In the genomic region with DNA sequence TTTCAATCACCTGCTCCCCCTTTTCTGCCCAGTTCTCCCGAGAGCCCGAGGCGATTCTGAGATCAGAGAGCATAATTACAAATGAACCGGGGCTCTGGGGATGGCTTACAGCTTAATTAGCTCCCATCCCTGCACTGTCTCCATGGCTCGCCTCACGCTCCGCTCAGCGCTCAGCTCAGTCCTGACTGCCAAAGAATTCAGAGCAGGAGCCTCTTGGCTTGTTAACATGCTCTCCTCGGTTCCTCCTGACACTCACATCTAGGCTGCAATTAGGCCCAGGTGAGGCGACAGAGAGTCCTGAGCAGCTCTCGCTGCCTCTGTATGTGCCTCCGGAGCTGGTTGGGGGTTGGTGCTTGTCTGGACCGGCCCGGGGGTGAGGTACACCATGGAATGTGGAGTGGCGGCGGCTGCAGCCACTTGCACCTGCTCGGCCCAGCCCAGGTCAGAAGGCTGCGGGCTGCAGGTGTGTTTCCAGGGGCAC, we compare ENCODE assay signal across 12 cellular contexts.
DNase-seq lines count a peak whose midpoint lies in the region; ATAC-seq and TF ChIP-seq lines count a peak whose summit lies in the region.
"Had no signal": no experiment of that assay in that cellular context is flagged by ENCODE, and none has a peak within 500 bp of the region (broad histone marks: within the 10 kb centered on the region; RNA-seq: fewer than 3 reads in every experiment).

No MANE protein-coding gene starts in this region.

- H3K27ac Mint-ChIP-seq in nephron = peak overlapping the region; percentile 83 to 93 (median 85)
- H3K27ac Mint-ChIP-seq: memory B cell had no signal

- DNase-seq in ELF-1 (ENCODE audit: low read depth, low spot score) (peak; percentile 80), NCI-H2227 treated with DMSO at 0.1 percent for 48 hours (lab: John Stamatoyannopoulos, UW) (peak; percentile 21), epithelial cell of prostate (ENCODE audit: low read depth, low spot score) (no peak), T-helper 1 cell (no peak)
- DNase-seq: DMS153, NCI-H524 had no signal

- no peaks in the 10 kb centered on the region for H3K9me3 Mint-ChIP-seq in nephron
- H3K9me3 Mint-ChIP-seq: memory B cell had no signal

- peaks cover 40% of the 10 kb centered on the region for H3K4me1 Mint-ChIP-seq in nephron
- H3K4me1 Mint-ChIP-seq: memory B cell had no signal

- peak overlapping the region; percentile 20 for H3K27ac ChIP-seq in epithelial cell of prostate
- H3K27ac ChIP-seq: prostate gland had no signal

- no peak overlapping the region for H3K4me3 Mint-ChIP-seq in nephron
- H3K4me3 Mint-ChIP-seq: memory B cell had no signal

- peaks cover 46% of the 10 kb centered on the region for H3K27me3 Mint-ChIP-seq in nephron (ENCODE audit: low read depth)

- TF ChIP-seq CTCF in nephron (IDR thresholded peaks at IDR 0.05; ENCODE audit: unreplicated experiment in 3 of 3) = no peak

- H3K36me3 Mint-ChIP-seq in nephron (ENCODE audit: low read depth) = no peaks in the 10 kb centered on the region
- H3K36me3 Mint-ChIP-seq: memory B cell had no signal

- ATAC-seq in GM19395 (IDR thresholded peaks at IDR 0.05; ENCODE audit: unreplicated experiment) = no peak
- no peak for ATAC-seq in HG02970 (IDR thresholded peaks at IDR 0.05; ENCODE audit: low FRiP score, unreplicated experiment)
- ATAC-seq in HG02852 (IDR thresholded peaks at IDR 0.05; ENCODE audit: unreplicated experiment) = no peak

Comparison
In these comparisons a context has a peak if more than half of its experiments do, and no peak if none do; other contexts are left out.
1. DNase-seq: peak in ELF-1 (single experiment) and NCI-H2227 treated with DMSO at 0.1 percent for 48 hours (single experiment); none in epithelial cell of prostate (single experiment) and T-helper 1 cell (0 of 5).